ENCODE assay signal across 17 cellular contexts in the genomic region with DNA sequence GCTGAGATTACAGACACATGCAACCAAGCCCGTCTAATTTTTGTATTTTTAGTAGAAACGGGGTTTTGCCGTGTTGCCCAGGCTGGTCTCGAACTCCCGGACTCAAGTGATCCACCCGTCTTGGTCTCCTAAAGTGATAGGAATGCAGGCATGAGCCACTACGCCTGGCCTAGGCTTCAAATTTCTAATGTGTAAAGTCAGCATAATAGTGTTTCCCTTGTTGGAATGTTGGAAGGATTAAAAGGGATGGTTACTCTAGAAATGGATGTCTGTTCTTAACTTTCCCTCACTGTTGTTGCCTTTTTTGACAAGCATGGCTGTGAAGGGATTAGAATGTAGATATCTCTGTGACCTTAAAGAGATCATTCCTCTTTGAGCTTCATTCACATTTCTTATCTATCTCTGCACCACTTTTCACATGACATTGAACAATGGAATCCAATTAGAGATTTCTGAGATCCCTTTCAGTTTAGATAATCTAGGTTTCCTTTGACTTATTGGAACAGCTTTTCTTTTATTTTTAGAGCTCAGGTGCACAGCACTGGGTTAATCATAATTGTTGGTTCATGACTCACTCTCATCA. TPM values are rescaled to one million over a fixed set of nuclear protein-coding genes. Genes with fewer than 3 reads are reported as not detected.
DNase-seq lines count a peak whose midpoint lies in the region; FAIRE-seq and TF ChIP-seq lines count a peak whose summit lies in the region.
"Had no signal": no experiment of that assay in that cellular context is flagged by ENCODE, and none has a peak within 500 bp of the region (broad histone marks: within the 10 kb centered on the region; RNA-seq: fewer than 3 reads in every experiment).

No MANE protein-coding gene starts in this region.

- no peak overlapping the region for H3K56ac ChIP-seq in mesendoderm (ENCODE audit: low read length)

- H3K27me3 ChIP-seq in astrocyte (ENCODE audit: insufficient read depth, low read length): no peaks in the 10 kb centered on the region
- no peaks in the 10 kb centered on the region for H3K27me3 ChIP-seq in mesendoderm (ENCODE audit: insufficient read depth, low read length, poor library complexity)
- H3K27me3 ChIP-seq: BLaER1 had no signal

- H3K79me2 ChIP-seq in astrocyte (ENCODE audit: insufficient read depth, low read length) (peaks cover 4% of the 10 kb centered on the region), mesendoderm (ENCODE audit: control insufficient read depth, insufficient read depth, low read length) (no peaks in the 10 kb centered on the region)

- H3K36me3 Mint-ChIP-seq in astrocyte (ENCODE audit: low read depth, unreplicated experiment): peaks cover 2% of the 10 kb centered on the region
- no peaks in the 10 kb centered on the region for H3K36me3 Mint-ChIP-seq in nephron progenitor cell (ENCODE audit: low read depth)
- H3K36me3 Mint-ChIP-seq: CD14-positive monocyte; CD4-positive, alpha-beta memory T cell; IgD-negative memory B cell had no signal

- H3K4me1 ChIP-seq in astrocyte (ENCODE audit: insufficient read depth, low read length) (no peaks in the 10 kb centered on the region), mesendoderm (ENCODE audit: control insufficient read depth, low read depth, low read length) (peaks cover 3% of the 10 kb centered on the region)

- FAIRE-seq in D721Med (lab: Jason Lieb, UNC) (peak; percentile 64), astrocyte (lab: Jason Lieb, UNC) (no peak)
- FAIRE-seq: H1 had no signal

- H2AK5ac ChIP-seq in mesendoderm (ENCODE audit: low read length): no peak overlapping the region

- H4K5ac ChIP-seq in mesendoderm (ENCODE audit: low read length): no peak overlapping the region

- no peak overlapping the region for H2BK120ac ChIP-seq in mesendoderm (ENCODE audit: low read depth, low read length)

- no peak overlapping the region for H3K4ac ChIP-seq in mesendoderm (ENCODE audit: low read depth, low read length)

- H3K23ac ChIP-seq in mesendoderm (ENCODE audit: low read length): no peak overlapping the region

- no peak overlapping the region for H2BK5ac ChIP-seq in mesendoderm (ENCODE audit: low read length)

- no peak overlapping the region for H2BK15ac ChIP-seq in mesendoderm (replicated peaks; ENCODE audit: low read depth)

- no peak overlapping the region for H4K8ac ChIP-seq in mesendoderm (ENCODE audit: low read depth, low read length)

- TF ChIP-seq CTCF in D721Med (IDR thresholded peaks at IDR 0.05; ENCODE audit: insufficient read depth, missing control alignments): no peak
- TF ChIP-seq CTCF in astrocyte (IDR thresholded peaks at IDR 0.05; ENCODE audit: insufficient read depth, low read depth, low read length): no peak
- TF ChIP-seq CTCF in nephron progenitor cell (IDR thresholded peaks at IDR 0.05): no peak

- no peak overlapping the region for H2AFZ ChIP-seq in astrocyte (ENCODE audit: low read depth, low read length)

- H3K9me3 ChIP-seq in astrocyte (ENCODE audit: insufficient read depth, low read depth, low read length): no peaks in the 10 kb centered on the region
- H3K9me3 ChIP-seq: BLaER1 had no signal

- H3K27me3 Mint-ChIP-seq in astrocyte (ENCODE audit: low read depth, unreplicated experiment) (peaks cover 2% of the 10 kb centered on the region), nephron progenitor cell (ENCODE audit: low read depth, poor library complexity) (peaks cover 32% of the 10 kb centered on the region)

- H3K9ac ChIP-seq in astrocyte (ENCODE audit: low read length): no peak overlapping the region
- no peak overlapping the region for H3K9ac ChIP-seq in mesendoderm (ENCODE audit: low read length)
- H3K9ac ChIP-seq: BLaER1 had no signal

- no peaks in the 10 kb centered on the region for H3K36me3 ChIP-seq in astrocyte (ENCODE audit: insufficient read depth, low read length)
- H3K36me3 ChIP-seq in mesendoderm (ENCODE audit: control insufficient read depth, insufficient read depth, low read length): no peaks in the 10 kb centered on the region
- H3K36me3 ChIP-seq: BLaER1 had no signal

- H3K4me3 Mint-ChIP-seq in astrocyte (ENCODE audit: unreplicated experiment) (peak overlapping the region; percentile 27), nephron progenitor cell (no peak overlapping the region)
- H3K4me3 Mint-ChIP-seq: CD14-positive monocyte; CD4-positive, alpha-beta memory T cell; H9; IgD-negative memory B cell had no signal

- H3K79me1 ChIP-seq in mesendoderm (ENCODE audit: low read length): no peaks in the 10 kb centered on the region

- H3K27ac Mint-ChIP-seq in astrocyte (ENCODE audit: unreplicated experiment): peak overlapping the region; percentile 47
- H3K27ac Mint-ChIP-seq in nephron progenitor cell: no peak overlapping the region
- H3K27ac Mint-ChIP-seq: CD14-positive monocyte; CD4-positive, alpha-beta memory T cell; H9; IgD-negative memory B cell had no signal

- H3K4me3 ChIP-seq in astrocyte (ENCODE audit: insufficient read depth, low read depth, low read length): no peak overlapping the region
- H3K4me3 ChIP-seq in mesendoderm (ENCODE audit: low read length): no peak overlapping the region
- H3K4me3 ChIP-seq: BLaER1 had no signal

- H3K4me1 Mint-ChIP-seq in astrocyte (ENCODE audit: low read depth, unreplicated experiment): peaks cover 3% of the 10 kb centered on the region
- peaks cover 25% of the 10 kb centered on the region for H3K4me1 Mint-ChIP-seq in nephron progenitor cell
- H3K4me1 Mint-ChIP-seq: CD14-positive monocyte; CD4-positive, alpha-beta memory T cell had no signal

- H3K27ac ChIP-seq in astrocyte (ENCODE audit: low read depth, low read length): no peak overlapping the region
- no peak overlapping the region for H3K27ac ChIP-seq in mesendoderm (ENCODE audit: low read depth, low read length)
- H3K27ac ChIP-seq: BLaER1, HL-60 had no signal

- DNase-seq in A172 (ENCODE audit: low spot score) (peak; percentile 49), D721Med (ENCODE audit: insufficient read length, low spot score) (no peak), astrocyte (ENCODE audit: low read depth) (peak; percentile 54), mesendoderm (peak; percentile 63), NCI-H2171 treated with DMSO at 0.1 percent for 48 hours (lab: John Stamatoyannopoulos, UW) (no peak), nephron progenitor cell (no peak), midbrain (lab: John Stamatoyannopoulos, UW) (no peak)
- DNase-seq: CD4-positive, alpha-beta memory T cell; DMS79 treated with DMSO at 0.1 percent for 48 hours; GF-D8; H9; KG1 had no signal

- H3K9me3 Mint-ChIP-seq in astrocyte (ENCODE audit: unreplicated experiment): no peaks in the 10 kb centered on the region
- H3K9me3 Mint-ChIP-seq in nephron progenitor cell: no peaks in the 10 kb centered on the region
- H3K9me3 Mint-ChIP-seq: CD4-positive, alpha-beta memory T cell; H9; IgD-negative memory B cell had no signal

- peaks cover 13% of the 10 kb centered on the region for H4K20me1 ChIP-seq in astrocyte (ENCODE audit: insufficient read depth, low read length)
- H4K20me1 ChIP-seq: BLaER1 had no signal

- WGBS in mesendoderm (ENCODE audit: extremely low coverage, insufficient coverage, low lambda C conversion rate): no CpG with 5 or more reads among the region's 7 CpGs

- H3K4me2 ChIP-seq in astrocyte (ENCODE audit: low read length): no peak overlapping the region
- H3K4me2 ChIP-seq in mesendoderm (ENCODE audit: low read length): no peak overlapping the region
- H3K4me2 ChIP-seq: BLaER1 had no signal

- H3K18ac ChIP-seq in mesendoderm (ENCODE audit: low read length): no peak overlapping the region

RNA-seq across cellular contexts. Expression of gene NFASC, which starts 33.7 kb away (rescaled TPM):
- total RNA-seq in A172 (2014; rRNA removed; shearing (Covaris generic)): 19.8 and 33.3 TPM in 2 replicates
- 26.7 and 29.6 TPM in 2 replicates for total RNA-seq in astrocyte
- polyA plus RNA-seq in mesendoderm (2013, experiment 1 of 2): 15.8 TPM
- 16.6 TPM for polyA plus RNA-seq in mesendoderm (2013, experiment 2 of 2)
- total RNA-seq: CD4-positive, alpha-beta memory T cell had no signal
- polyA plus RNA-seq: CD14-positive monocyte; CD4-positive, alpha-beta memory T cell had no signal

Comparison
In these comparisons a context has a peak if more than half of its experiments do, and no peak if none do; other contexts are left out.
1. DNase-seq: peak in A172 (single experiment), astrocyte (single experiment) and mesendoderm (single experiment); none in D721Med (single experiment), NCI-H2171 treated with DMSO at 0.1 percent for 48 hours (single experiment), nephron progenitor cell (single experiment) and midbrain (single experiment).